8 cellular contexts compared by ENCODE assay signal in genomic region chr16:74309789-74310781, GRCh38. TPM values are rescaled to one million over a fixed set of nuclear protein-coding genes. Genes with fewer than 3 reads are reported as not detected.
A peak's percentile ranks its signal among the peaks of the same experiment; 100 is the strongest.
DNase-seq lines count a peak whose midpoint lies in the region; ATAC-seq, FAIRE-seq and TF ChIP-seq lines count a peak whose summit lies in the region.

No MANE protein-coding gene starts in this region.

- WGBS in GM12878 (ENCODE audit: insufficient coverage, insufficient replicate concordance, low lambda C conversion rate, missing lambda C conversion rate), result 71% methylated on average over 15 of the region's 15 CpGs
- 69 to 70% methylated on average over 15 of the region's 15 CpGs for WGBS in tibial nerve, 2 donors
- 69% methylated on average over 15 of the region's 15 CpGs for WGBS in lower leg skin, 2 donors

- no peak overlapping the region for H3K4me3 Mint-ChIP-seq in CD8-positive, alpha-beta T cell

- no peak overlapping the region for H3K27ac ChIP-seq in CD8-positive, alpha-beta T cell (ENCODE audit: low read depth, low read length)
- H3K27ac ChIP-seq in GM12878 (ENCODE audit: control insufficient read depth, insufficient read depth) (no peak overlapping the region), keratinocyte (ENCODE audit: control insufficient read depth, insufficient read depth, low read length) (no peak overlapping the region), tibial nerve (no peak overlapping the region)

- POLR2A ChIA-PET in CD8-positive, alpha-beta T cell (lab: Charles Lee), result no interaction called here
- POLR2A ChIA-PET in GM12878 (lab: Charles Lee), result no interaction called here

- H4K20me1 ChIP-seq in GM12878 (ENCODE audit: control insufficient read depth, insufficient read depth) (no peaks in the 10 kb centered on the region), keratinocyte (ENCODE audit: control insufficient read depth, extremely low read depth, insufficient read depth, low read length) (peaks cover 5% of the 10 kb centered on the region)

- intact Hi-C loops in CD8-positive, alpha-beta T cell (cut with DNase I, micrococcal nuclease), result loop anchor here (2.0 to 10.0 kb wide), 3 partner anchors 121 to 675 kb away; partner anchors contain the start of gene WDR59 (in 1 of the 2)
- intact Hi-C loops in GM12878 (cut with micrococcal nuclease; ENCODE audit: unreplicated experiment), result loop anchor here (2.0 kb wide), 2 partner anchors 121 to 313 kb away; no protein-coding TSS in a partner anchor
- intact Hi-C loops in lower leg skin (cut with DNase I; ENCODE audit: low total_unique reads), result no loop called here

- no peak for DNase-seq in CD8-positive, alpha-beta T cell
- peak; percentile 22 for DNase-seq in GM19238 (ENCODE audit: insufficient read length, low spot score)
- DNase-seq in NCI-H2227 (lab: John Stamatoyannopoulos, UW; ENCODE audit: unreplicated experiment), result peak; percentile 51
- DNase-seq in GM12878 (ENCODE audit: low read depth, low spot score), result no peak
- no peak for DNase-seq in keratinocyte (ENCODE audit: low read depth, low spot score)
- DNase-seq in tibial nerve (ENCODE audit: low spot score in 2 of 2), result peak in 1 of 2 donors; percentile 28
- no peak for DNase-seq in NK-92 (lab: John Stamatoyannopoulos, UW; ENCODE audit: unreplicated experiment)
- DNase-seq in lower leg skin (ENCODE audit: low spot score in 2 of 2), result no peak

- no TSS peak for BruUV-seq in GM12878 (replicated peaks; lab: Mats Ljungman, UMichigan)

- FAIRE-seq in GM12878 (lab: Jason Lieb, UNC) (no peak), keratinocyte (lab: Jason Lieb, UNC) (no peak)

- no peaks in the 10 kb centered on the region for H3K27me3 ChIP-seq in CD8-positive, alpha-beta T cell (ENCODE audit: insufficient read depth, low read length)
- H3K27me3 ChIP-seq in GM12878 (replicated peaks in 1 of 2; ENCODE audit: control insufficient read depth in 2 of 2, insufficient read depth in 2 of 2, low read length in 1 of 2), result no peaks in the 10 kb centered on the region
- H3K27me3 ChIP-seq in keratinocyte (ENCODE audit: control insufficient read depth, extremely low read depth, insufficient read depth, low read length), result no peaks in the 10 kb centered on the region
- H3K27me3 ChIP-seq in tibial nerve, result no peaks in the 10 kb centered on the region

- TF ChIP-seq RAD21 in GM12878 (IDR thresholded peaks at IDR 0.05; ENCODE audit: insufficient read depth, low read depth, low read length), result peak; percentile 82

- no peak for TF ChIP-seq EP300 in GM12878 (IDR thresholded peaks at IDR 0.05; ENCODE audit: borderline replicate concordance in 1 of 2, control insufficient read depth in 1 of 2, low read depth in 2 of 2, low read length in 2 of 2)
- no peak for TF ChIP-seq EP300 in tibial nerve (IDR thresholded peaks at IDR 0.05)

- no peak overlapping the region for H3K4me2 ChIP-seq in GM12878 (ENCODE audit: control insufficient read depth, insufficient read depth)
- H3K4me2 ChIP-seq in keratinocyte (ENCODE audit: control insufficient read depth, extremely low read depth, insufficient read depth, low read depth, low read length), result no peak overlapping the region

- CTCF ChIA-PET in CD8-positive, alpha-beta T cell (lab: Charles Lee), result interaction anchor here (0.6 to 1.3 kb wide), 4 partner anchors 16 to 337 kb away, joined by 3 to 9 read pairs (median 4); no protein-coding TSS in a partner anchor
- CTCF ChIA-PET in GM12878 (lab: Yijun Ruan, JAX), result interaction anchor here (0.6 to 4.3 kb wide), 17 partner anchors 8 to 553 kb away, joined by 3 to 33 read pairs (median 4); no protein-coding TSS in a partner anchor

- H3K36me3 ChIP-seq in CD8-positive, alpha-beta T cell (ENCODE audit: insufficient read depth, low read length), result peaks cover 10% of the 10 kb centered on the region
- H3K36me3 ChIP-seq in GM12878 (ENCODE audit: control insufficient read depth in 2 of 2, insufficient read depth in 2 of 2, low read length in 1 of 2) (peaks cover 3 to 15% of the 10 kb centered on the region in 2 experiments), keratinocyte (ENCODE audit: control insufficient read depth in 2 of 2, extremely low read depth in 1 of 2, insufficient read depth in 2 of 2, low read length in 2 of 2) (peaks cover 9 to 18% of the 10 kb centered on the region in 2 experiments), tibial nerve (peaks cover 0 to 51% (median 2%) of the 10 kb centered on the region in 3 donors)

- H3K9ac ChIP-seq in GM12878 (ENCODE audit: control insufficient read depth, insufficient read depth, low read length), result no peak overlapping the region
- no peak overlapping the region for H3K9ac ChIP-seq in keratinocyte (ENCODE audit: control insufficient read depth, extremely low read depth, insufficient read depth, low read length)

- H3K4me1 ChIP-seq in CD8-positive, alpha-beta T cell (ENCODE audit: insufficient read depth, low read length), result no peaks in the 10 kb centered on the region
- H3K4me1 ChIP-seq in GM12878 (ENCODE audit: control insufficient read depth, insufficient read depth, low read length) (no peaks in the 10 kb centered on the region), keratinocyte (ENCODE audit: control insufficient read depth, extremely low read depth, insufficient read depth, low read length) (no peaks in the 10 kb centered on the region), tibial nerve (peaks cover 0 to 3% (median 0%) of the 10 kb centered on the region in 4 donors)

- TF ChIP-seq POLR2A in GM12878 (IDR thresholded peaks at IDR 0.05; ENCODE audit: low read depth, low read length) (no peak), tibial nerve (IDR thresholded peaks at IDR 0.05) (no peak), lower leg skin (IDR thresholded peaks at IDR 0.05) (no peak)

- RAD21 ChIA-PET in GM12878 (lab: Charles Lee; ENCODE audit: unreplicated experiment), result interaction anchor here (0.6 to 1.3 kb wide), 4 partner anchors 121 to 552 kb away, joined by 3 read pairs; no protein-coding TSS in a partner anchor

- ATAC-seq in CD8-positive, alpha-beta T cell, result no peak
- peak; percentile 81 for ATAC-seq in GM12878

- H3K27ac Mint-ChIP-seq in CD8-positive, alpha-beta T cell, result no peak overlapping the region

- no peaks in the 10 kb centered on the region for H3K27me3 Mint-ChIP-seq in CD8-positive, alpha-beta T cell (ENCODE audit: low read depth)

- H3K36me3 Mint-ChIP-seq in CD8-positive, alpha-beta T cell, result peaks cover 37% of the 10 kb centered on the region

- H2AFZ ChIP-seq in GM12878 (ENCODE audit: control insufficient read depth, low read depth, low read length) (no peak overlapping the region), keratinocyte (ENCODE audit: control insufficient read depth, low read length) (no peak overlapping the region)

- H3K4me1 Mint-ChIP-seq in CD8-positive, alpha-beta T cell (ENCODE audit: low read depth), result no peaks in the 10 kb centered on the region

- H3K79me2 ChIP-seq in GM12878 (ENCODE audit: control insufficient read depth, insufficient read depth, low read length) (no peaks in the 10 kb centered on the region), keratinocyte (ENCODE audit: control insufficient read depth, insufficient read depth, low read length) (no peaks in the 10 kb centered on the region)

- SMC1A ChIA-PET in GM12878 (lab: Charles Lee; ENCODE audit: uncharacterized antibody, unreplicated experiment), result interaction anchor here (0.6 to 1.4 kb wide), 10 partner anchors 9 to 553 kb away, joined by 3 to 5 read pairs (median 3); no protein-coding TSS in a partner anchor

- H3K4me3 ChIP-seq in CD8-positive, alpha-beta T cell (ENCODE audit: low read depth, low read length), result no peak overlapping the region
- H3K4me3 ChIP-seq in GM12878 (no peak overlapping the region), keratinocyte (ENCODE audit: control insufficient read depth in 2 of 3, extremely low read depth in 1 of 3, insufficient read depth in 2 of 3, low read depth in 1 of 3, low read length in 3 of 3) (no peak overlapping the region), tibial nerve (no peak overlapping the region), lower leg skin (ENCODE audit: low read depth, poor library complexity, severe bottlenecking) (no peak overlapping the region)

- H3K9me3 ChIP-seq in CD8-positive, alpha-beta T cell (ENCODE audit: low read length), result no peaks in the 10 kb centered on the region
- no peaks in the 10 kb centered on the region for H3K9me3 ChIP-seq in GM12878 (replicated peaks; ENCODE audit: control insufficient read depth, insufficient read depth, low read length)
- H3K9me3 ChIP-seq in keratinocyte (ENCODE audit: control insufficient read depth, low read depth, low read length), result no peaks in the 10 kb centered on the region
- no peaks in the 10 kb centered on the region for H3K9me3 ChIP-seq in tibial nerve

- in situ Hi-C loops in GM12878 (cut with MboI), result loop anchor here (5.0 to 10.0 kb wide), 2 partner anchors 127 to 315 kb away; no protein-coding TSS in a partner anchor

- no peaks in the 10 kb centered on the region for H3K9me3 Mint-ChIP-seq in CD8-positive, alpha-beta T cell

- peak; percentile 63 for TF ChIP-seq CTCF in CD8-positive, alpha-beta T cell (IDR thresholded peaks at IDR 0.05)
- peak; percentile 78 to 86 (median 82) for TF ChIP-seq CTCF in GM12878 (IDR thresholded peaks at IDR 0.05 in 2 of 3, conservative IDR thresholded peaks at IDR 0.05 in 1 of 3; ENCODE audit: control insufficient read depth in 2 of 3, extremely low read depth in 1 of 3, insufficient read depth in 1 of 3, low read depth in 3 of 3, low read length in 3 of 3)
- TF ChIP-seq CTCF in keratinocyte (optimal IDR thresholded peaks at IDR 0.05 in 1 of 3, IDR thresholded peaks at IDR 0.05 in 1 of 3, conservative IDR thresholded peaks at IDR 0.05 in 1 of 3; ENCODE audit: extremely low read depth in 1 of 3, insufficient read depth in 2 of 3, low read length in 3 of 3), result peak; percentile 74 to 78 (median 77)
- TF ChIP-seq CTCF in tibial nerve (IDR thresholded peaks at IDR 0.05), result peak; percentile 51 to 69 (median 61)
- no peak for TF ChIP-seq CTCF in lower leg skin (IDR thresholded peaks at IDR 0.05)

- dilution Hi-C loops in keratinocyte (cut with MboI; ENCODE audit: extremely low pct_ligation_motif_present, low sequenced_read_pairs), result no loop called here

- no peaks in the 10 kb centered on the region for H3K9me1 ChIP-seq in keratinocyte (ENCODE audit: control insufficient read depth, extremely low read depth, insufficient read depth, low read length)

RNA-seq across cellular contexts. Expression of gene PSMD7, which starts 13.5 kb away (rescaled TPM):
- total RNA-seq in CD8-positive, alpha-beta T cell, result 100 to 1,000 TPM; 136 to 137 TPM
- 46.6 and 47.1 TPM in 2 replicates for total RNA-seq in GM12878 (2013; cell fraction: nucleolus; rRNA removed)
- 64.3 and 71.9 TPM in 2 replicates for total RNA-seq in GM12878 (2014; rRNA removed)
- total RNA-seq in GM12878 (2014; rRNA removed; fragmentation: Illumina TruSeq; extraction: Trizol), result 92.2 and 101 TPM in 2 replicates
- 92.2 TPM in 2 replicates for total RNA-seq in GM12878 (2021)
- polyA plus RNA-seq in GM12878 (2011; ENCODE audit: low read depth), result 57.2 TPM
- 99.4 and 125 TPM in 2 replicates for polyA plus RNA-seq in GM12878 (2011; rRNA removed)
- 64.2 and 76.6 TPM in 2 replicates for polyA plus RNA-seq in GM12878 (2011; cell fraction: cytosol; rRNA removed)
- polyA plus RNA-seq in GM12878 (2011; cell fraction: nucleus; rRNA removed), result 54.2 and 63.0 TPM in 2 replicates
- 76.9 and 82.3 TPM in 2 replicates for polyA plus RNA-seq in GM12878 (2012)
- polyA plus RNA-seq in GM12878 (2014; fragmentation: Illumina TruSeq; extraction: Trizol), result 137 and 163 TPM in 2 replicates
- polyA plus RNA-seq in GM12878 (2014; fragmentation: Nextera tagmentation; extraction: Ambion mirVana), result 100 to 1,000 TPM in 1 of 2 experiments, 10 to 100 TPM in 1; 66.9 to 102 TPM
- polyA plus RNA-seq in GM12878 (2014; rRNA removed), result 100.0 and 107 TPM in 2 replicates
- 100 to 1,000 TPM; 188 to 199 TPM for polyA plus RNA-seq in GM12878 (2016; fragmentation: Nextera tagmentation; extraction: Ambion mirVana)
- polyA minus RNA-seq in GM12878 (2011; rRNA and poly(A)+ RNA removed), result 55.3 and 90.9 TPM in 2 replicates
- polyA minus RNA-seq in GM12878 (2011; cell fraction: cytosol; rRNA and poly(A)+ RNA removed), result 21.1 and 36.2 TPM in 2 replicates
- polyA minus RNA-seq in GM12878 (2011; cell fraction: nucleus; rRNA and poly(A)+ RNA removed), result 24.3 and 35.9 TPM in 2 replicates
- 94.3 to 133 TPM (median 130 TPM) in 3 replicates for polyA plus RNA-seq in keratinocyte
- 227 TPM for polyA plus RNA-seq in keratinocyte (2011; ENCODE audit: low read depth)
- 90.6 and 134 TPM in 2 replicates for polyA plus RNA-seq in keratinocyte (2011; cell fraction: cytosol; rRNA removed)
- 71.3 and 84.8 TPM in 2 replicates for polyA plus RNA-seq in keratinocyte (2011; cell fraction: nucleus; rRNA removed)
- 131 and 139 TPM in 2 replicates for polyA plus RNA-seq in keratinocyte (2012; ENCODE audit: low replicate concordance)
- 26.9 to 91.9 TPM (median 60.6 TPM) in 3 replicates for polyA minus RNA-seq in keratinocyte
- polyA minus RNA-seq in keratinocyte (2011; cell fraction: cytosol; rRNA and poly(A)+ RNA removed), result 83.6 TPM
- 26.4 and 52.6 TPM in 2 replicates for polyA minus RNA-seq in keratinocyte (2011; cell fraction: nucleus; rRNA and poly(A)+ RNA removed)
- 10 to 100 TPM; 41.5 to 59.6 (median 43.3) TPM for total RNA-seq in tibial nerve
- total RNA-seq in lower leg skin, result 100 to 1,000 TPM in 2 of 4 donors, 10 to 100 TPM in 2; 77.3 to 109 (median 102) TPM

Comparison
In these comparisons a context has a peak if more than half of its experiments do, and no peak if none do; other contexts are left out.
1. DNase-seq: peak in GM19238 (single experiment) and NCI-H2227 (single experiment); none in CD8-positive, alpha-beta T cell (0 of 7), GM12878 (single experiment), keratinocyte (single experiment), NK-92 (single experiment) and lower leg skin (0 of 2).
2. CTCF ChIP-seq: peak in CD8-positive, alpha-beta T cell (single experiment), GM12878 (3 of 3), keratinocyte (3 of 3) and tibial nerve (5 of 5); none in lower leg skin (0 of 3).